1 cellular context compared by ENCODE assay signal in the genomic region with DNA sequence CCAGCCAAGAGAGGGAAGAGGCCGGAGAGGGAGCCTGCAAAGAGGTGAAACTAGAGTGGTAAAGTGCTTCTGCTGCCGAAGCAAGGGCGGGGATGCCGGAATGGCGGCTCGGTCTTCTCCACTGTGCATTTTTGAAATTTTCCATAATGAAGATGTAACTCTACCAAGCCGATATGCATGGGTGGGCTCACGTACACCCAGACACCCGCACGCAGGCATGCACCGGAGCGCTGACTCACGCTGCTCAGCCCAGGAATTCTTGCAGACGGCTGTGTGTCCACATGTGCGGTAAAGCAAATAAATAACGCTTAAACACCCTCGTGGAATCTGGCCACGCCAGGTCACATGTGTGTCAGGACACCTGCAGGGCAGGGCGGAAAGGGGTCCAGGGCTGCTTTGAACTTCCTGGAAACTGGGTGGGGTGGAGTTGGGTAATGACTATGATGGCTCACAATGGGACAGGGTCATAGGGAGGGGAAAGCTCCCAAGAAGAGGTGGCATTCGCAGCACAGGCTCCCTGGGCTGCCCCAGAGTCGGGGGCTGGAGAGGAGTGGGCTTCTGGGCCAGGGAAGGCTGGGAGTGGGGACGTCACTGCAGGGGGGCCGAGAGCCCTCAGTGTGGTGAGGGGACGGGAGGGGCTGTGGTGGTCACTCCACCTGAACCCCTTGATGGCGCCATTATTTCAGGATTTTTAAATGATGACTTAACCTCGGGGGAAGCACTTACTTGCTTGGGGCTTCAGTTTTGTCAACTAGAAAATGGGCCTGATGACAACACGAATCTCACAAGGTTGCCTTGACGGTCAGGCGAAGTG.
TF ChIP-seq lines count a peak whose summit lies in the region.

No MANE protein-coding gene starts in this region.

TF ChIP-seq in HepG2, 621 proteins besides CTCF, POLR2A, EP300 and RAD21 (continued from another document and continues in another):
- TF ChIP-seq ZNF142 (CRISPR knock-in tag; IDR thresholded peaks at IDR 0.05) (no peak), KDM3A (CRISPR knock-in tag; IDR thresholded peaks at IDR 0.05; ENCODE audit: low read depth) (peak; percentile 93), SPEN (CRISPR knock-in tag; IDR thresholded peaks at IDR 0.05; ENCODE audit: low read depth) (peak; percentile 67), HOMEZ (CRISPR knock-in tag; IDR thresholded peaks at IDR 0.05; ENCODE audit: low read depth) (peak; percentile 96), U2AF2 (IDR thresholded peaks at IDR 0.05; ENCODE audit: low read depth, low read length) (no peak), MXD1 (CRISPR knock-in tag; IDR thresholded peaks at IDR 0.05) (peak; percentile 88; the same call in 1 of the 2 replicates), SMAD3 (CRISPR knock-in tag; IDR thresholded peaks at IDR 0.05) (peak; percentile 95; the same call in 1 of the 2 replicates), MBD4 (IDR thresholded peaks at IDR 0.05; ENCODE audit: borderline replicate concordance, low read length) (no peak; the same call in 1 of the 2 replicates), SOX13 (IDR thresholded peaks at IDR 0.05) (peak; percentile 89), SOX13 (CRISPR knock-in tag; conservative IDR thresholded peaks at IDR 0.05 in 1 of 2, IDR thresholded peaks at IDR 0.05 in 1 of 2) (peak in 1 of 2 experiments; percentile 95; a peak in 2 of 4 replicates), MAF1 (CRISPR knock-in tag; IDR thresholded peaks at IDR 0.05; ENCODE audit: borderline replicate concordance) (no peak), ZNF850 (CRISPR knock-in tag; conservative IDR thresholded peaks at IDR 0.05) (peak; percentile 18; the same call in 1 of the 2 replicates), MED13 (CRISPR knock-in tag; IDR thresholded peaks at IDR 0.05) (no peak), ZNF629 (CRISPR knock-in tag; conservative IDR thresholded peaks at IDR 0.05) (peak; percentile 91), SOX6 (IDR thresholded peaks at IDR 0.05) (no peak), SOX6 (CRISPR knock-in tag; IDR thresholded peaks at IDR 0.05) (peak; percentile 96), GTF3A (CRISPR knock-in tag; conservative IDR thresholded peaks at IDR 0.05) (peak; percentile 95), ZBTB7B (CRISPR knock-in tag; IDR thresholded peaks at IDR 0.05) (peak; percentile 99), ZNF354B (CRISPR knock-in tag; IDR thresholded peaks at IDR 0.05) (peak; percentile 96), BORCS8-MEF2B (CRISPR knock-in tag; IDR thresholded peaks at IDR 0.05) (peak; percentile 72; the same call in 1 of the 2 replicates), GLMP (CRISPR knock-in tag; IDR thresholded peaks at IDR 0.05; ENCODE audit: borderline replicate concordance) (no peak), ERF (CRISPR knock-in tag; IDR thresholded peaks at IDR 0.05) (peak; percentile 99), RARG (CRISPR knock-in tag; IDR thresholded peaks at IDR 0.05; ENCODE audit: low read depth) (peak; percentile 78; the same call in 1 of the 2 replicates), DMTF1 (CRISPR knock-in tag; IDR thresholded peaks at IDR 0.05) (0 out of 2 replicates have a peak, but pooled peaks have one; percentile 92), KLF9 (CRISPR knock-in tag; IDR thresholded peaks at IDR 0.05; ENCODE audit: low read depth) (peak; percentile 95), REL (CRISPR knock-in tag; conservative IDR thresholded peaks at IDR 0.05) (no peak; the same call in 1 of the 2 replicates), ZSCAN9 (CRISPR knock-in tag; IDR thresholded peaks at IDR 0.05; ENCODE audit: borderline replicate concordance) (peak; percentile 99)
- TF ChIP-seq, protein P1, sequence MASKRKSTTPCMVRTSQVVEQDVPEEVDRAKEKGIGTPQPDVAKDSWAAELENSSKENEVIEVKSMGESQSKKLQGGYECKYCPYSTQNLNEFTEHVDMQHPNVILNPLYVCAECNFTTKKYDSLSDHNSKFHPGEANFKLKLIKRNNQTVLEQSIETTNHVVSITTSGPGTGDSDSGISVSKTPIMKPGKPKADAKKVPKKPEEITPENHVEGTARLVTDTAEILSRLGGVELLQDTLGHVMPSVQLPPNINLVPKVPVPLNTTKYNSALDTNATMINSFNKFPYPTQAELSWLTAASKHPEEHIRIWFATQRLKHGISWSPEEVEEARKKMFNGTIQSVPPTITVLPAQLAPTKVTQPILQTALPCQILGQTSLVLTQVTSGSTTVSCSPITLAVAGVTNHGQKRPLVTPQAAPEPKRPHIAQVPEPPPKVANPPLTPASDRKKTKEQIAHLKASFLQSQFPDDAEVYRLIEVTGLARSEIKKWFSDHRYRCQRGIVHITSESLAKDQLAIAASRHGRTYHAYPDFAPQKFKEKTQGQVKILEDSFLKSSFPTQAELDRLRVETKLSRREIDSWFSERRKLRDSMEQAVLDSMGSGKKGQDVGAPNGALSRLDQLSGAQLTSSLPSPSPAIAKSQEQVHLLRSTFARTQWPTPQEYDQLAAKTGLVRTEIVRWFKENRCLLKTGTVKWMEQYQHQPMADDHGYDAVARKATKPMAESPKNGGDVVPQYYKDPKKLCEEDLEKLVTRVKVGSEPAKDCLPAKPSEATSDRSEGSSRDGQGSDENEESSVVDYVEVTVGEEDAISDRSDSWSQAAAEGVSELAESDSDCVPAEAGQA (IDR thresholded peaks at IDR 0.05; ENCODE audit: low read depth): peak; percentile 90
- TF ChIP-seq, protein P1 (CRISPR knock-in tag; IDR thresholded peaks at IDR 0.05; ENCODE audit: borderline replicate concordance): no peak
- TF ChIP-seq, protein P2, sequence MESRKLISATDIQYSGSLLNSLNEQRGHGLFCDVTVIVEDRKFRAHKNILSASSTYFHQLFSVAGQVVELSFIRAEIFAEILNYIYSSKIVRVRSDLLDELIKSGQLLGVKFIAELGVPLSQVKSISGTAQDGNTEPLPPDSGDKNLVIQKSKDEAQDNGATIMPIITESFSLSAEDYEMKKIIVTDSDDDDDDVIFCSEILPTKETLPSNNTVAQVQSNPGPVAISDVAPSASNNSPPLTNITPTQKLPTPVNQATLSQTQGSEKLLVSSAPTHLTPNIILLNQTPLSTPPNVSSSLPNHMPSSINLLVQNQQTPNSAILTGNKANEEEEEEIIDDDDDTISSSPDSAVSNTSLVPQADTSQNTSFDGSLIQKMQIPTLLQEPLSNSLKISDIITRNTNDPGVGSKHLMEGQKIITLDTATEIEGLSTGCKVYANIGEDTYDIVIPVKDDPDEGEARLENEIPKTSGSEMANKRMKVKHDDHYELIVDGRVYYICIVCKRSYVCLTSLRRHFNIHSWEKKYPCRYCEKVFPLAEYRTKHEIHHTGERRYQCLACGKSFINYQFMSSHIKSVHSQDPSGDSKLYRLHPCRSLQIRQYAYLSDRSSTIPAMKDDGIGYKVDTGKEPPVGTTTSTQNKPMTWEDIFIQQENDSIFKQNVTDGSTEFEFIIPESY (CRISPR knock-in tag; IDR thresholded peaks at IDR 0.05): peak; percentile 93
